ENCODE assay signal across 31 cellular contexts in the genomic region with DNA sequence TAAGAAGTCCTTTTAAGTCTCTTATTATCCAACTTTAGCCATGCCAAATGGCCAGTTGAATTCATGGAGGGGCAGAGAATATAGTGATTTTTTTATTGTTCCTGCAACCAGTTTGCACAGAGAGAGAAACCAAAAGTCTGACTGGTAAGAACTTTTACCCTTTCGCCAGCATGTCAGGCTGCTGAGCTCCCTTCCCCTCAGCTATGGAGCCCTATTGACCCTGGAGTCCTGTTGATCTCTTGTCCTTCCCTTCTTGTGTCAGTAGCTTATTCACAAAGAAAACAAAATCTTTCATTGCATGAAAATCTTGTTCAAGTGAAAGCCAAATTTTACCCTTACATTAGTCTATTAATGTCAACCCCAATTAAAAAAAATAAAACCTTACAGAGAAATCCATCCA. TPM values are rescaled to one million over a fixed set of nuclear protein-coding genes. Genes with fewer than 3 reads are reported as not detected.
"Had no signal": no experiment of that assay in that cellular context is flagged by ENCODE, and none has a peak within 500 bp of the region (broad histone marks: within the 10 kb centered on the region; RNA-seq: fewer than 3 reads in every experiment).

No MANE protein-coding gene starts in this region.

- H3K36me3 ChIP-seq: ascending aorta, breast epithelium, cardiac muscle cell, esophagus muscularis mucosa had no signal

- DNase-seq: activated CD4-positive, alpha-beta memory T cell treated with anti-CD3 and anti-CD28 coated beads for 36 hours; activated CD4-positive, alpha-beta T cell treated with anti-CD3 and anti-CD28 coated beads for 36 hours; activated CD4-positive, alpha-beta T cell treated with anti-CD3 and anti-CD28 coated beads, Interleukin-2, amount 10 ng/mL, durations not matched to agents 24 days and 14 days; activated CD4-positive, CD25-positive, alpha-beta regulatory T cell; activated CD4-positive, CD25-positive, alpha-beta regulatory T cell treated with anti-CD3 and anti-CD28 coated beads, Interleukin-2, amount 50 U/mL, for 72 hours; activated CD8-positive, alpha-beta memory T cell treated with anti-CD3 and anti-CD28 coated beads, Interleukin-2, amount 50 U/mL, for 48 hours; activated gamma-delta T cell; activated naive CD4-positive, alpha-beta T cell; activated naive CD4-positive, alpha-beta T cell treated with anti-CD3 and anti-CD28 coated beads, Interleukin-2, amount 10 ng/mL, durations not matched to agents 7 days and 5 days; activated naive CD8-positive, alpha-beta T cell treated with anti-CD3 and anti-CD28 coated beads, Interleukin-2, amount 10 ng/mL, durations not matched to agents 7 days and 5 days; activated T-cell treated with anti-CD3 and anti-CD28 coated beads for 4 hours; activated T-cell treated with anti-CD3 and anti-CD28 coated beads, Interleukin-2, amount 50 U/mL, for 24 hours; activated T-cell treated with anti-CD3 and anti-CD28 coated beads, Interleukin-2, amount 50 U/mL, for 72 hours; central memory CD4-positive, alpha-beta T cell; cerebellar nuclear complex; dorsolateral prefrontal cortex; effector memory CD4-positive, alpha-beta T cell; erythroblast; foreskin keratinocyte; head of caudate nucleus; T-helper 1 cell; T-helper 2 cell had no signal

- H3K4me3 ChIP-seq: ascending aorta, breast epithelium, cardiac muscle cell, coronary artery, dorsolateral prefrontal cortex, esophagus muscularis mucosa, gastroesophageal sphincter had no signal

- H3K27ac Mint-ChIP-seq: activated CD4-positive, alpha-beta memory T cell treated with anti-CD3 and anti-CD28 coated beads for 36 hours; activated CD4-positive, alpha-beta T cell treated with anti-CD3 and anti-CD28 coated beads for 36 hours; activated CD4-positive, alpha-beta T cell treated with anti-CD3 and anti-CD28 coated beads, Interleukin-2, amount 10 ng/mL, durations not matched to agents 24 days and 14 days; activated naive CD4-positive, alpha-beta T cell treated with anti-CD3 and anti-CD28 coated beads, Interleukin-2, amount 10 ng/mL, durations not matched to agents 7 days and 5 days; activated naive CD4-positive, alpha-beta T cell treated with anti-CD3 and anti-CD28 coated beads, Interleukin-2, amount 50 U/mL, for 72 hours; activated naive CD8-positive, alpha-beta T cell treated with anti-CD3 and anti-CD28 coated beads, Interleukin-2, amount 10 ng/mL, durations not matched to agents 7 days and 5 days; activated T-cell treated with anti-CD3 and anti-CD28 coated beads, Interleukin-2, amount 50 U/mL, for 24 hours; activated T-cell treated with anti-CD3 and anti-CD28 coated beads, Interleukin-2, amount 50 U/mL, for 72 hours; brain; dendritic cell treated with granulocyte-macrophage colony-stimulating factor and Interleukin-4, amounts not matched to agents 40 ng/mL and 50 ng/mL, for 4 days had no signal

- ATAC-seq: activated CD4-positive, alpha-beta T cell treated with anti-CD3 and anti-CD28 coated beads for 36 hours; activated naive CD4-positive, alpha-beta T cell treated with anti-CD3 and anti-CD28 coated beads, Interleukin-2, amount 50 U/mL, for 72 hours; activated T-cell treated with anti-CD3 and anti-CD28 coated beads, Interleukin-2, amount 50 U/mL, for 72 hours; foreskin keratinocyte; gastroesophageal sphincter had no signal

- H3K4me1 Mint-ChIP-seq: activated CD4-positive, alpha-beta T cell treated with anti-CD3 and anti-CD28 coated beads for 36 hours; activated CD4-positive, alpha-beta T cell treated with anti-CD3 and anti-CD28 coated beads, Interleukin-2, amount 10 ng/mL, durations not matched to agents 24 days and 14 days; activated naive CD4-positive, alpha-beta T cell treated with anti-CD3 and anti-CD28 coated beads, Interleukin-2, amount 10 ng/mL, durations not matched to agents 7 days and 5 days; activated naive CD8-positive, alpha-beta T cell treated with anti-CD3 and anti-CD28 coated beads, Interleukin-2, amount 10 ng/mL, durations not matched to agents 7 days and 5 days; brain had no signal

- H3K4me1 ChIP-seq: ascending aorta, breast epithelium, esophagus muscularis mucosa, foreskin keratinocyte, gastroesophageal sphincter had no signal

- H3K27ac ChIP-seq: breast epithelium, cardiac muscle cell, coronary artery, dorsolateral prefrontal cortex, esophagus muscularis mucosa, foreskin keratinocyte, gastroesophageal sphincter had no signal

- H3K9me3 Mint-ChIP-seq: activated CD4-positive, alpha-beta T cell treated with anti-CD3 and anti-CD28 coated beads, Interleukin-2, amount 10 ng/mL, durations not matched to agents 24 days and 14 days; activated naive CD8-positive, alpha-beta T cell treated with anti-CD3 and anti-CD28 coated beads, Interleukin-2, amount 10 ng/mL, durations not matched to agents 7 days and 5 days; activated T-cell treated with anti-CD3 and anti-CD28 coated beads, Interleukin-2, amount 50 U/mL, for 72 hours had no signal

- H3K27me3 ChIP-seq: ascending aorta, breast epithelium, cardiac muscle cell, dorsolateral prefrontal cortex, esophagus muscularis mucosa, foreskin keratinocyte, gastroesophageal sphincter had no signal

- H3K9me3 ChIP-seq: ascending aorta, breast epithelium, esophagus muscularis mucosa, gastroesophageal sphincter had no signal

- H3K4me3 Mint-ChIP-seq: activated CD4-positive, alpha-beta memory T cell treated with anti-CD3 and anti-CD28 coated beads for 36 hours; activated CD4-positive, alpha-beta T cell treated with anti-CD3 and anti-CD28 coated beads for 36 hours; activated CD4-positive, alpha-beta T cell treated with anti-CD3 and anti-CD28 coated beads, Interleukin-2, amount 10 ng/mL, durations not matched to agents 24 days and 14 days; activated naive CD4-positive, alpha-beta T cell treated with anti-CD3 and anti-CD28 coated beads, Interleukin-2, amount 10 ng/mL, durations not matched to agents 7 days and 5 days; activated naive CD8-positive, alpha-beta T cell treated with anti-CD3 and anti-CD28 coated beads, Interleukin-2, amount 10 ng/mL, durations not matched to agents 7 days and 5 days; activated T-cell treated with anti-CD3 and anti-CD28 coated beads, Interleukin-2, amount 50 U/mL, for 24 hours; activated T-cell treated with anti-CD3 and anti-CD28 coated beads, Interleukin-2, amount 50 U/mL, for 72 hours; brain; dendritic cell treated with granulocyte-macrophage colony-stimulating factor and Interleukin-4, amounts not matched to agents 40 ng/mL and 50 ng/mL, for 4 days had no signal

- H3K27me3 Mint-ChIP-seq: activated CD4-positive, alpha-beta memory T cell treated with anti-CD3 and anti-CD28 coated beads for 36 hours; activated CD4-positive, alpha-beta T cell treated with anti-CD3 and anti-CD28 coated beads for 36 hours; activated CD4-positive, alpha-beta T cell treated with anti-CD3 and anti-CD28 coated beads, Interleukin-2, amount 10 ng/mL, durations not matched to agents 24 days and 14 days; activated naive CD4-positive, alpha-beta T cell treated with anti-CD3 and anti-CD28 coated beads, Interleukin-2, amount 10 ng/mL, durations not matched to agents 7 days and 5 days; activated naive CD8-positive, alpha-beta T cell treated with anti-CD3 and anti-CD28 coated beads, Interleukin-2, amount 10 ng/mL, durations not matched to agents 7 days and 5 days; activated T-cell treated with anti-CD3 and anti-CD28 coated beads, Interleukin-2, amount 50 U/mL, for 24 hours; brain had no signal

RNA-seq across cellular contexts. Expression of a gene that starts 1.5 kb away (rescaled TPM):
- total RNA-seq: ascending aorta had no signal
- polyA plus RNA-seq: cardiac muscle cell had no signal
